1 cellular context compared by ENCODE assay signal in the genomic region with DNA sequence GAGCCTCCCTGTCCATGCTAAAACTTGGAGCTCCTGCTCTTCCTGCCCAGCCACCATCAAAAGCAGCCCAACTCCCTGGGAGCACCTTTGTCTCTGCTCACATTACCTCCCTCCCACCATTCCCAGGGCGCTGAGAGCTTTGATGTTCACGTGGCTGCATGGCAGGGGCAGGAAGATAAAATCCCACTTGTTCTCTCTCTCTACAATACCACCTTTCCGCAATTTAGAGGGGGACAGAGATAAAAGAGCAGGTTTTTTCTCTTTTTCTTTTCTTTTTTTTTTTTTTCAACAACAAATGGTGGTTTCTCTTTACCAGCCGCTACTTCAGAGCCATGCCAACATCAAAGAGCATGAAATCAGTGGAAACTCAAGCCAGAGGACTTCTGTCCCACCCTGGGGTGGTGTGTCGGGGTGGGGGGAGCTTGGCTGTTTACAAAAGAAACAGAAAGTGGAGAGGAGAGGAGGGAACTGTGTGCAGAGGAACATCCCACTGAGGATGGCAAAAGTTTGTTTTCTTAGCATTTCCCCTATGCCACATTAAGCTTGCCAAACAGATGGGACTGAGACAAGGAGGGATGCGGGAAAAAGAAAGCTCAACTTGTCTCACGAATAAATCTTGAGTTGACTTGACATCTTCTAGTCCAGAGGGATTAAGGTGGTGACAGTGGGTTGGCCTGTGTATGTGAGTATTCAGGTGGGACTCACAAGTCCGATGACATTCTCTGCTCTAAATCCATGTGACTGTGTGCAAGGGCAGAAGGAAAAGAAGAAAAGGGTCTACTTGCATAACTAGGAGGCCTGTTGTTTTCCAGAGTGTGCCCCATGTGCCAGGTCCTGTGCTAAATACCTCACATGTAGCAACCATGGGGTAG.
TF ChIP-seq lines count a peak whose summit lies in the region.

No MANE protein-coding gene starts in this region.

TF ChIP-seq in HepG2, 621 proteins besides CTCF, POLR2A, EP300 and RAD21 (continued from another document):
- TF ChIP-seq ZNF687 (CRISPR knock-in tag; IDR thresholded peaks at IDR 0.05) (peak; percentile 47; the same call in 1 of the 2 replicates), ARID2 (CRISPR knock-in tag; IDR thresholded peaks at IDR 0.05; ENCODE audit: borderline replicate concordance) (no peak), ZNF792 (CRISPR knock-in tag; IDR thresholded peaks at IDR 0.05) (no peak), ARID5B (CRISPR knock-in tag; IDR thresholded peaks at IDR 0.05) (peak; percentile 70), NFIC (IDR thresholded peaks at IDR 0.05; ENCODE audit: low read length) (peak; percentile 57; the same call in 1 of the 2 replicates), ZMYM4 (CRISPR knock-in tag; IDR thresholded peaks at IDR 0.05) (peak; percentile 38; the same call in 1 of the 2 replicates), POLR2G (IDR thresholded peaks at IDR 0.05; ENCODE audit: low read depth, low read length) (peak; percentile 53), NPAS2 (CRISPR knock-in tag; IDR thresholded peaks at IDR 0.05; ENCODE audit: borderline replicate concordance) (no peak), RFX3 (CRISPR knock-in tag; IDR thresholded peaks at IDR 0.05) (no peak), ZNF703 (CRISPR knock-in tag; IDR thresholded peaks at IDR 0.05; ENCODE audit: borderline replicate concordance) (no peak), NR2F6 (IDR thresholded peaks at IDR 0.05) (peak; percentile 20; the same call in 1 of the 2 replicates), NR2F6 (CRISPR knock-in tag; IDR thresholded peaks at IDR 0.05) (peak; percentile 15; the same call in 1 of the 2 replicates), SKI (IDR thresholded peaks at IDR 0.05; ENCODE audit: partially characterized antibody) (no peak), NFE2L2 (IDR thresholded peaks at IDR 0.05; ENCODE audit: low read length) (no peak), BHLHE40 (IDR thresholded peaks at IDR 0.05; ENCODE audit: low read length) (no peak), TGIF2 (CRISPR knock-in tag; IDR thresholded peaks at IDR 0.05) (no peak), FOXC1 (CRISPR knock-in tag; IDR thresholded peaks at IDR 0.05; ENCODE audit: borderline replicate concordance) (no peak), ZNF263 (CRISPR knock-in tag; IDR thresholded peaks at IDR 0.05) (peak; percentile 93), RBAK (CRISPR knock-in tag; IDR thresholded peaks at IDR 0.05) (no peak), PHF21A (CRISPR knock-in tag; IDR thresholded peaks at IDR 0.05) (0 out of 2 replicates have a peak, but pooled peaks have one; percentile 48), ZIK1 (CRISPR knock-in tag; IDR thresholded peaks at IDR 0.05; ENCODE audit: borderline replicate concordance, low read depth) (no peak), ZNF530 (CRISPR knock-in tag; IDR thresholded peaks at IDR 0.05; ENCODE audit: low read depth) (no peak), FOXA1 (IDR thresholded peaks at IDR 0.05) (no peak), FOXA1 (CRISPR knock-in tag; IDR thresholded peaks at IDR 0.05) (peak; percentile 79), ZNF773 (CRISPR knock-in tag; IDR thresholded peaks at IDR 0.05; ENCODE audit: borderline replicate concordance) (no peak), PCBP1 (IDR thresholded peaks at IDR 0.05; ENCODE audit: borderline replicate concordance, low read depth, low read length) (no peak), ZBTB20 (CRISPR knock-in tag; IDR thresholded peaks at IDR 0.05; ENCODE audit: borderline replicate concordance, low read depth) (no peak), ZFP91 (CRISPR knock-in tag; IDR thresholded peaks at IDR 0.05; ENCODE audit: borderline replicate concordance) (0 out of 2 replicates have a peak, but pooled peaks have one; percentile 6), EHMT2 (IDR thresholded peaks at IDR 0.05; ENCODE audit: borderline replicate concordance, low read depth, low read length) (0 out of 2 replicates have a peak, but pooled peaks have one; percentile 25), KLF16 (CRISPR knock-in tag; IDR thresholded peaks at IDR 0.05) (no peak), MATR3 (CRISPR knock-in tag; IDR thresholded peaks at IDR 0.05) (no peak), LCORL (IDR thresholded peaks at IDR 0.05) (0 out of 2 replicates have a peak, but pooled peaks have one; percentile 22), LCORL (CRISPR knock-in tag; IDR thresholded peaks at IDR 0.05) (no peak), CREM (IDR thresholded peaks at IDR 0.05) (peak; percentile 41; the same call in 1 of the 2 replicates), CREM (CRISPR knock-in tag; IDR thresholded peaks at IDR 0.05) (no peak), YY1 (IDR thresholded peaks at IDR 0.05; ENCODE audit: insufficient read depth, insufficient replicate concordance, low read depth, low read length) (peak; percentile 9), SCMH1 (CRISPR knock-in tag; IDR thresholded peaks at IDR 0.05; ENCODE audit: borderline replicate concordance) (no peak), ZNF891 (CRISPR knock-in tag; IDR thresholded peaks at IDR 0.05) (no peak)
- TF ChIP-seq, protein P1, sequence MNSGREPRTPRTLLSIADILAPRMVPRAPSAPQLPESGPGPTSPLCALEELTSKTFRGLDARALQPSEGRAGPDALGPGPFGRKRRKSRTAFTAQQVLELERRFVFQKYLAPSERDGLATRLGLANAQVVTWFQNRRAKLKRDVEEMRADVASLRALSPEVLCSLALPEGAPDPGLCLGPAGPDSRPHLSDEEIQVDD (CRISPR knock-in tag; IDR thresholded peaks at IDR 0.05; ENCODE audit: borderline replicate concordance): no peak
- TF ChIP-seq, protein P2, sequence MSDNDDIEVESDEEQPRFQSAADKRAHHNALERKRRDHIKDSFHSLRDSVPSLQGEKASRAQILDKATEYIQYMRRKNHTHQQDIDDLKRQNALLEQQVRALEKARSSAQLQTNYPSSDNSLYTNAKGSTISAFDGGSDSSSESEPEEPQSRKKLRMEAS (IDR thresholded peaks at IDR 0.05): peak; percentile 87
- TF ChIP-seq, protein P3, sequence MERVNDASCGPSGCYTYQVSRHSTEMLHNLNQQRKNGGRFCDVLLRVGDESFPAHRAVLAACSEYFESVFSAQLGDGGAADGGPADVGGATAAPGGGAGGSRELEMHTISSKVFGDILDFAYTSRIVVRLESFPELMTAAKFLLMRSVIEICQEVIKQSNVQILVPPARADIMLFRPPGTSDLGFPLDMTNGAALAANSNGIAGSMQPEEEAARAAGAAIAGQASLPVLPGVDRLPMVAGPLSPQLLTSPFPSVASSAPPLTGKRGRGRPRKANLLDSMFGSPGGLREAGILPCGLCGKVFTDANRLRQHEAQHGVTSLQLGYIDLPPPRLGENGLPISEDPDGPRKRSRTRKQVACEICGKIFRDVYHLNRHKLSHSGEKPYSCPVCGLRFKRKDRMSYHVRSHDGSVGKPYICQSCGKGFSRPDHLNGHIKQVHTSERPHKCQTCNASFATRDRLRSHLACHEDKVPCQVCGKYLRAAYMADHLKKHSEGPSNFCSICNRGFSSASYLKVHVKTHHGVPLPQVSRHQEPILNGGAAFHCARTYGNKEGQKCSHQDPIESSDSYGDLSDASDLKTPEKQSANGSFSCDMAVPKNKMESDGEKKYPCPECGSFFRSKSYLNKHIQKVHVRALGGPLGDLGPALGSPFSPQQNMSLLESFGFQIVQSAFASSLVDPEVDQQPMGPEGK (CRISPR knock-in tag; IDR thresholded peaks at IDR 0.05): peak; percentile 94
- TF ChIP-seq, protein P4, sequence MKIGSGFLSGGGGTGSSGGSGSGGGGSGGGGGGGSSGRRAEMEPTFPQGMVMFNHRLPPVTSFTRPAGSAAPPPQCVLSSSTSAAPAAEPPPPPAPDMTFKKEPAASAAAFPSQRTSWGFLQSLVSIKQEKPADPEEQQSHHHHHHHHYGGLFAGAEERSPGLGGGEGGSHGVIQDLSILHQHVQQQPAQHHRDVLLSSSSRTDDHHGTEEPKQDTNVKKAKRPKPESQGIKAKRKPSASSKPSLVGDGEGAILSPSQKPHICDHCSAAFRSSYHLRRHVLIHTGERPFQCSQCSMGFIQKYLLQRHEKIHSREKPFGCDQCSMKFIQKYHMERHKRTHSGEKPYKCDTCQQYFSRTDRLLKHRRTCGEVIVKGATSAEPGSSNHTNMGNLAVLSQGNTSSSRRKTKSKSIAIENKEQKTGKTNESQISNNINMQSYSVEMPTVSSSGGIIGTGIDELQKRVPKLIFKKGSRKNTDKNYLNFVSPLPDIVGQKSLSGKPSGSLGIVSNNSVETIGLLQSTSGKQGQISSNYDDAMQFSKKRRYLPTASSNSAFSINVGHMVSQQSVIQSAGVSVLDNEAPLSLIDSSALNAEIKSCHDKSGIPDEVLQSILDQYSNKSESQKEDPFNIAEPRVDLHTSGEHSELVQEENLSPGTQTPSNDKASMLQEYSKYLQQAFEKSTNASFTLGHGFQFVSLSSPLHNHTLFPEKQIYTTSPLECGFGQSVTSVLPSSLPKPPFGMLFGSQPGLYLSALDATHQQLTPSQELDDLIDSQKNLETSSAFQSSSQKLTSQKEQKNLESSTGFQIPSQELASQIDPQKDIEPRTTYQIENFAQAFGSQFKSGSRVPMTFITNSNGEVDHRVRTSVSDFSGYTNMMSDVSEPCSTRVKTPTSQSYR (CRISPR knock-in tag; IDR thresholded peaks at IDR 0.05; ENCODE audit: borderline replicate concordance): peak; percentile 37; the same call in 1 of the 2 replicates
